Comparison of ENCODE assay signal across 1 cellular context in the genomic region with DNA sequence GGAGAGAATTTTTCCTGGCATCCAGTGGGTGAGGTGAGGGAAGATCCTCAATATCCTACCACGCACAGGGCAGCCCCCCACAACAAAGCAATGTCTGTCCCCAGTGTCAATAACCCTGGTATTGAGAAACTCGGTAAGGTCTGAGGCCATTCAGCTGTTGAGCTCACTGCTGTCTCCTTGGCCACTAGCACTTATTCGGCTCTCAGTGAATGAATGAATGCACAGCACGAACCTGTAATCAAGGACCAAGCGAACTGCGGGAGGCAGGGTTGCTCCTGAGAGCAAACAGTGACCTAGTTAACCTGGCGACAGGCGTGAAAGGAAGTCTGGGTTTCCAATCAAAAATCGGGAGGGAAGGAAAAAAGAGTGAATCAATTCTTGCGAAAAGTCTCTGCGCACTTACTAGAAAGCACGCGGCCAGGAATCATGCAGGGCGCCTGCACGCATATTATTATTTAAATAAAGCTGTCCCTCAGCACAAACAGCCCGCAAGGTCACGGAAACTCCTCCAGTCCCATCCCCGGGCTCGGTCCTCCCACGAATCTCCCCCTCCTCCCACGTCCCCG.
A peak's percentile ranks its signal among the peaks of the same experiment; 100 is the strongest.
TF ChIP-seq lines count a peak whose summit lies in the region.

No MANE protein-coding gene starts in this region.

TF ChIP-seq in GM12878, 131 proteins besides CTCF, POLR2A, EP300 and RAD21 (continued from another document and continues in another):
- TF ChIP-seq, protein P1, sequence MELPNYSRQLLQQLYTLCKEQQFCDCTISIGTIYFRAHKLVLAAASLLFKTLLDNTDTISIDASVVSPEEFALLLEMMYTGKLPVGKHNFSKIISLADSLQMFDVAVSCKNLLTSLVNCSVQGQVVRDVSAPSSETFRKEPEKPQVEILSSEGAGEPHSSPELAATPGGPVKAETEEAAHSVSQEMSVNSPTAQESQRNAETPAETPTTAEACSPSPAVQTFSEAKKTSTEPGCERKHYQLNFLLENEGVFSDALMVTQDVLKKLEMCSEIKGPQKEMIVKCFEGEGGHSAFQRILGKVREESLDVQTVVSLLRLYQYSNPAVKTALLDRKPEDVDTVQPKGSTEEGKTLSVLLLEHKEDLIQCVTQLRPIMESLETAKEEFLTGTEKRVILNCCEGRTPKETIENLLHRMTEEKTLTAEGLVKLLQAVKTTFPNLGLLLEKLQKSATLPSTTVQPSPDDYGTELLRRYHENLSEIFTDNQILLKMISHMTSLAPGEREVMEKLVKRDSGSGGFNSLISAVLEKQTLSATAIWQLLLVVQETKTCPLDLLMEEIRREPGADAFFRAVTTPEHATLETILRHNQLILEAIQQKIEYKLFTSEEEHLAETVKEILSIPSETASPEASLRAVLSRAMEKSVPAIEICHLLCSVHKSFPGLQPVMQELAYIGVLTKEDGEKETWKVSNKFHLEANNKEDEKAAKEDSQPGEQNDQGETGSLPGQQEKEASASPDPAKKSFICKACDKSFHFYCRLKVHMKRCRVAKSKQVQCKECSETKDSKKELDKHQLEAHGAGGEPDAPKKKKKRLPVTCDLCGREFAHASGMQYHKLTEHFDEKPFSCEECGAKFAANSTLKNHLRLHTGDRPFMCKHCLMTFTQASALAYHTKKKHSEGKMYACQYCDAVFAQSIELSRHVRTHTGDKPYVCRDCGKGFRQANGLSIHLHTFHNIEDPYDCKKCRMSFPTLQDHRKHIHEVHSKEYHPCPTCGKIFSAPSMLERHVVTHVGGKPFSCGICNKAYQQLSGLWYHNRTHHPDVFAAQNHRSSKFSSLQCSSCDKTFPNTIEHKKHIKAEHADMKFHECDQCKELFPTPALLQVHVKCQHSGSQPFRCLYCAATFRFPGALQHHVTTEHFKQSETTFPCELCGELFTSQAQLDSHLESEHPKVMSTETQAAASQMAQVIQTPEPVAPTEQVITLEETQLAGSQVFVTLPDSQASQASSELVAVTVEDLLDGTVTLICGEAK (IDR thresholded peaks at IDR 0.05; ENCODE audit: borderline replicate concordance): no peak
- TF ChIP-seq FOXK2 (IDR thresholded peaks at IDR 0.05) (no peak), KDM1A (IDR thresholded peaks at IDR 0.05; ENCODE audit: borderline replicate concordance) (no peak), BHLHE40 (IDR thresholded peaks at IDR 0.05; ENCODE audit: borderline replicate concordance in 1 of 2, low read depth in 2 of 2, low read length in 1 of 2) (peak in 1 of 2 experiments; percentile 55; a peak in 3 of 4 replicates), MEF2B (IDR thresholded peaks at IDR 0.05; ENCODE audit: partially characterized antibody, poor library complexity, severe bottlenecking) (no peak), CBX5 (IDR thresholded peaks at IDR 0.05; ENCODE audit: low read depth) (no peak), TBL1XR1 (IDR thresholded peaks at IDR 0.05; ENCODE audit: low read depth, low read length) (no peak), ETV6 (conservative IDR thresholded peaks at IDR 0.05 in 1 of 2, IDR thresholded peaks at IDR 0.05 in 1 of 2; ENCODE audit: borderline replicate concordance in 1 of 2, low read depth in 1 of 2) (no peak), SREBF1 (IDR thresholded peaks at IDR 0.05; ENCODE audit: low read length) (no peak), SMC3 (IDR thresholded peaks at IDR 0.05; ENCODE audit: borderline replicate concordance, low read length) (no peak), DPF2 (IDR thresholded peaks at IDR 0.05) (0 out of 2 replicates have a peak, but pooled peaks have one; percentile 43), PAX8 (IDR thresholded peaks at IDR 0.05) (0 out of 2 replicates have a peak, but pooled peaks have one; percentile 24), POU2F2 (IDR thresholded peaks at IDR 0.05; ENCODE audit: borderline replicate concordance, low read depth, low read length) (peak; percentile 39; the same call in 1 of the 3 replicates), SPI1 (IDR thresholded peaks at IDR 0.05; ENCODE audit: borderline replicate concordance, insufficient read depth, low read depth, low read length) (no peak), SIN3A (IDR thresholded peaks at IDR 0.05; ENCODE audit: low read depth, low read length) (no peak), KLF5 (IDR thresholded peaks at IDR 0.05; ENCODE audit: partially characterized antibody) (no peak), WRNIP1 (IDR thresholded peaks at IDR 0.05; ENCODE audit: borderline replicate concordance, low read depth, low read length) (no peak), CHD1 (IDR thresholded peaks at IDR 0.05; ENCODE audit: low read depth, low read length) (no peak), IRF5 (IDR thresholded peaks at IDR 0.05; ENCODE audit: borderline replicate concordance) (no peak), POLR2AphosphoS5 (IDR thresholded peaks at IDR 0.05; ENCODE audit: low read length) (peak; percentile 42; the same call in 1 of the 2 replicates), STAT1 (conservative IDR thresholded peaks at IDR 0.05) (no peak), RCOR1 (conservative IDR thresholded peaks at IDR 0.05; ENCODE audit: low read depth, low read length) (no peak), SMARCA5 (IDR thresholded peaks at IDR 0.05) (peak; percentile 30; the same call in 1 of the 2 replicates), BACH1 (IDR thresholded peaks at IDR 0.05; ENCODE audit: borderline replicate concordance) (no peak), MLLT1 (IDR thresholded peaks at IDR 0.05) (no peak), ZZZ3 (IDR thresholded peaks at IDR 0.05; ENCODE audit: control insufficient read depth, insufficient read length, low read depth) (no peak), RAD51 (IDR thresholded peaks at IDR 0.05) (no peak), NR2C1 (IDR thresholded peaks at IDR 0.05) (no peak), HDAC6 (IDR thresholded peaks at IDR 0.05; ENCODE audit: unreplicated experiment) (no peak), ATF7 (IDR thresholded peaks at IDR 0.05; ENCODE audit: low read depth) (no peak), SUPT20H (IDR thresholded peaks at IDR 0.05; ENCODE audit: borderline replicate concordance, control insufficient read depth, low read depth, low read length) (no peak), BCL3 (IDR thresholded peaks at IDR 0.05; ENCODE audit: borderline replicate concordance, insufficient read depth, low read depth, low read length, poor library complexity, severe bottlenecking) (no peak), SMAD5 (IDR thresholded peaks at IDR 0.05; ENCODE audit: low read depth) (peak; percentile 51; the same call in 1 of the 2 replicates), HSF1 (IDR thresholded peaks at IDR 0.05; ENCODE audit: low read depth, low read length) (no peak), MYB (IDR thresholded peaks at IDR 0.05; ENCODE audit: borderline replicate concordance, low read depth, low read length) (no peak), TAF1 (IDR thresholded peaks at IDR 0.05; ENCODE audit: borderline replicate concordance, low read depth, low read length) (0 out of 2 replicates have a peak, but pooled peaks have one; percentile 28)
- TF ChIP-seq, protein P2, sequence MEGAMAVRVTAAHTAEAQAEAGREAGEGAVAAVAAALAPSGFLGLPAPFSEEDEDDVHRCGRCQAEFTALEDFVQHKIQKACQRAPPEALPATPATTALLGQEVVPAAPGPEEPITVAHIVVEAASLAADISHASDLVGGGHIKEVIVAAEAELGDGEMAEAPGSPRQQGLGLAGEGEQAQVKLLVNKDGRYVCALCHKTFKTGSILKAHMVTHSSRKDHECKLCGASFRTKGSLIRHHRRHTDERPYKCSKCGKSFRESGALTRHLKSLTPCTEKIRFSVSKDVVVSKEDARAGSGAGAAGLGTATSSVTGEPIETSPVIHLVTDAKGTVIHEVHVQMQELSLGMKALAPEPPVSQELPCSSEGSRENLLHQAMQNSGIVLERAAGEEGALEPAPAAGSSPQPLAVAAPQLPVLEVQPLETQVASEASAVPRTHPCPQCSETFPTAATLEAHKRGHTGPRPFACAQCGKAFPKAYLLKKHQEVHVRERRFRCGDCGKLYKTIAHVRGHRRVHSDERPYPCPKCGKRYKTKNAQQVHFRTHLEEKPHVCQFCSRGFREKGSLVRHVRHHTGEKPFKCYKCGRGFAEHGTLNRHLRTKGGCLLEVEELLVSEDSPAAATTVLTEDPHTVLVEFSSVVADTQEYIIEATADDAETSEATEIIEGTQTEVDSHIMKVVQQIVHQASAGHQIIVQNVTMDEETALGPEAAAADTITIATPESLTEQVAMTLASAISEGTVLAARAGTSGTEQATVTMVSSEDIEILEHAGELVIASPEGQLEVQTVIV (IDR thresholded peaks at IDR 0.05; ENCODE audit: borderline replicate concordance, partially characterized antibody): no peak
- TF ChIP-seq, protein P3, sequence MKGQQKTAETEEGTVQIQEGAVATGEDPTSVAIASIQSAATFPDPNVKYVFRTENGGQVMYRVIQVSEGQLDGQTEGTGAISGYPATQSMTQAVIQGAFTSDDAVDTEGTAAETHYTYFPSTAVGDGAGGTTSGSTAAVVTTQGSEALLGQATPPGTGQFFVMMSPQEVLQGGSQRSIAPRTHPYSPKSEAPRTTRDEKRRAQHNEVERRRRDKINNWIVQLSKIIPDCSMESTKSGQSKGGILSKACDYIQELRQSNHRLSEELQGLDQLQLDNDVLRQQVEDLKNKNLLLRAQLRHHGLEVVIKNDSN (IDR thresholded peaks at IDR 0.05; ENCODE audit: borderline replicate concordance, extremely low read length, insufficient read depth, low read depth, low read length): no peak
- TF ChIP-seq, protein P4, sequence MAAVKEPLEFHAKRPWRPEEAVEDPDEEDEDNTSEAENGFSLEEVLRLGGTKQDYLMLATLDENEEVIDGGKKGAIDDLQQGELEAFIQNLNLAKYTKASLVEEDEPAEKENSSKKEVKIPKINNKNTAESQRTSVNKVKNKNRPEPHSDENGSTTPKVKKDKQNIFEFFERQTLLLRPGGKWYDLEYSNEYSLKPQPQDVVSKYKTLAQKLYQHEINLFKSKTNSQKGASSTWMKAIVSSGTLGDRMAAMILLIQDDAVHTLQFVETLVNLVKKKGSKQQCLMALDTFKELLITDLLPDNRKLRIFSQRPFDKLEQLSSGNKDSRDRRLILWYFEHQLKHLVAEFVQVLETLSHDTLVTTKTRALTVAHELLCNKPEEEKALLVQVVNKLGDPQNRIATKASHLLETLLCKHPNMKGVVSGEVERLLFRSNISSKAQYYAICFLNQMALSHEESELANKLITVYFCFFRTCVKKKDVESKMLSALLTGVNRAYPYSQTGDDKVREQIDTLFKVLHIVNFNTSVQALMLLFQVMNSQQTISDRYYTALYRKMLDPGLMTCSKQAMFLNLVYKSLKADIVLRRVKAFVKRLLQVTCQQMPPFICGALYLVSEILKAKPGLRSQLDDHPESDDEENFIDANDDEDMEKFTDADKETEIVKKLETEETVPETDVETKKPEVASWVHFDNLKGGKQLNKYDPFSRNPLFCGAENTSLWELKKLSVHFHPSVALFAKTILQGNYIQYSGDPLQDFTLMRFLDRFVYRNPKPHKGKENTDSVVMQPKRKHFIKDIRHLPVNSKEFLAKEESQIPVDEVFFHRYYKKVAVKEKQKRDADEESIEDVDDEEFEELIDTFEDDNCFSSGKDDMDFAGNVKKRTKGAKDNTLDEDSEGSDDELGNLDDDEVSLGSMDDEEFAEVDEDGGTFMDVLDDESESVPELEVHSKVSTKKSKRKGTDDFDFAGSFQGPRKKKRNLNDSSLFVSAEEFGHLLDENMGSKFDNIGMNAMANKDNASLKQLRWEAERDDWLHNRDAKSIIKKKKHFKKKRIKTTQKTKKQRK (IDR thresholded peaks at IDR 0.05; ENCODE audit: low read depth, low read length): no peak
